ENCODE assay signal across 8 cellular contexts in genomic region chr10:86958109-86958830, GRCh38. TPM values are rescaled to one million over a fixed set of nuclear protein-coding genes. Genes with fewer than 3 reads are reported as not detected.
A peak's percentile ranks its signal among the peaks of the same experiment; 100 is the strongest.
DNase-seq lines count a peak whose midpoint lies in the region; ATAC-seq and TF ChIP-seq lines count a peak whose summit lies in the region.

SNCG (plus strand) TSS chr10:86958599; CDS start chr10:86958698, 99 bp downstream.

- no peak for TF ChIP-seq CTCF in epithelial cell of esophagus (IDR thresholded peaks at IDR 0.05; ENCODE audit: insufficient read depth, low read depth, low read length, missing control alignments)
- TF ChIP-seq CTCF in nephron (IDR thresholded peaks at IDR 0.05; ENCODE audit: unreplicated experiment in 3 of 3), result no peak
- no peak for TF ChIP-seq CTCF in natural killer cell (IDR thresholded peaks at IDR 0.05)

- H3K27me3 Mint-ChIP-seq in nephron (ENCODE audit: low read depth) (no peaks in the 10 kb centered on the region), natural killer cell (ENCODE audit: low read depth in 2 of 2) (no peaks in the 10 kb centered on the region)

- intact Hi-C loops in natural killer cell (cut with micrococcal nuclease), result no loop called here

- DNase-seq in A172 (ENCODE audit: low spot score), result no peak
- DNase-seq in NCI-H2227 (lab: John Stamatoyannopoulos, UW; ENCODE audit: unreplicated experiment), result peak; percentile 63
- DNase-seq in epithelial cell of esophagus (ENCODE audit: low read depth), result peak; percentile 24
- no peak for DNase-seq in effector CD4-positive, alpha-beta T cell
- DNase-seq in activated T-cell treated with anti-CD3 and anti-CD28 coated beads, Interleukin-2, amount 50 U/mL, for 48 hours, result no peak
- no peak for DNase-seq in natural killer cell

- peaks cover 3% of the 10 kb centered on the region for H3K9me3 Mint-ChIP-seq in nephron
- H3K9me3 Mint-ChIP-seq in natural killer cell, result no peaks in the 10 kb centered on the region

- H3K36me3 Mint-ChIP-seq in nephron (ENCODE audit: low read depth) (peaks cover 5% of the 10 kb centered on the region), natural killer cell (no peaks in the 10 kb centered on the region)

- ATAC-seq in HG02610 (IDR thresholded peaks at IDR 0.05; ENCODE audit: unreplicated experiment), result no peak
- no peak for ATAC-seq in natural killer cell

- H3K27ac Mint-ChIP-seq in nephron, result peak within 1 kb of the TSS; percentile 67 to 88 (median 79)
- no peak within 1 kb of the TSS for H3K27ac Mint-ChIP-seq in natural killer cell

- peak within 1 kb of the TSS; percentile 5 for H3K4me3 ChIP-seq in epithelial cell of esophagus (ENCODE audit: low read length)

- peak within 1 kb of the TSS; percentile 55 to 75 (median 65) for H3K4me3 Mint-ChIP-seq in nephron
- no peak within 1 kb of the TSS for H3K4me3 Mint-ChIP-seq in natural killer cell

- peaks cover 43% of the 10 kb centered on the region for H3K4me1 Mint-ChIP-seq in nephron
- H3K4me1 Mint-ChIP-seq in natural killer cell, result no peaks in the 10 kb centered on the region

RNA-seq across cellular contexts. Expression of gene SNCG, which starts in this region (rescaled TPM):
- total RNA-seq in A172 (2014; rRNA removed; shearing (Covaris generic)), result 8.8 and 16.0 TPM in 2 replicates
- not detected for total RNA-seq in natural killer cell

Comparison
In these comparisons a context has a peak if more than half of its experiments do, and no peak if none do; other contexts are left out.
1. DNase-seq: peak in NCI-H2227 (single experiment) and epithelial cell of esophagus (single experiment); none in A172 (single experiment), effector CD4-positive, alpha-beta T cell (single experiment), activated T-cell treated with anti-CD3 and anti-CD28 coated beads, Interleukin-2, amount 50 U/mL, for 48 hours (0 of 2) and natural killer cell (single experiment).
2. H3K27ac Mint-ChIP-seq: peak in nephron (3 of 3); none in natural killer cell (0 of 2).